ENCODE assay signal across 9 cellular contexts in genomic region chr14:51884086-51884927, GRCh38. TPM values are rescaled to one million over a fixed set of nuclear protein-coding genes. Genes with fewer than 3 reads are reported as not detected.
DNase-seq lines count a peak whose midpoint lies in the region; ATAC-seq and TF ChIP-seq lines count a peak whose summit lies in the region.
"Had no signal": no experiment of that assay in that cellular context is flagged by ENCODE, and none has a peak within 500 bp of the region (broad histone marks: within the 10 kb centered on the region; RNA-seq: fewer than 3 reads in every experiment).

No MANE protein-coding gene starts in this region.

- no peaks in the 10 kb centered on the region for H3K27me3 ChIP-seq in testis
- H3K27me3 ChIP-seq in trophoblast cell (ENCODE audit: insufficient read depth, low read length) = no peaks in the 10 kb centered on the region

- H3K36me3 Mint-ChIP-seq in immature natural killer cell = peaks cover 0 to 25% (median 11%) of the 10 kb centered on the region in 3 donors

- DNase-seq in GM10248 (ENCODE audit: extremely low spot score) = peak; percentile 25
- DNase-seq in SK-N-DZ (ENCODE audit: low spot score) = peak; percentile 90
- peak; percentile 46 to 61 (median 59) for DNase-seq in immature natural killer cell
- no peak for DNase-seq in NCI-H345 treated with DMSO at 0.1 percent for 48 hours (lab: John Stamatoyannopoulos, UW; ENCODE audit: unreplicated experiment)
- DNase-seq in testis = no peak
- DNase-seq in HuH-7 (ENCODE audit: low spot score) = no peak
- DNase-seq in trophoblast cell = no peak

- H3K9me3 Mint-ChIP-seq in immature natural killer cell = no peaks in the 10 kb centered on the region

- no peak overlapping the region for H3K23ac ChIP-seq in trophoblast cell (ENCODE audit: low read length)

- TF ChIP-seq CTCF in GM10248 (IDR thresholded peaks at IDR 0.05; ENCODE audit: control extremely low read depth, extremely low read depth, low read depth, missing control alignments) (no peak), testis (IDR thresholded peaks at IDR 0.05) (no peak)

- H4K91ac ChIP-seq in trophoblast cell (ENCODE audit: low read depth, low read length) = no peak overlapping the region

- no peaks in the 10 kb centered on the region for H3K79me2 ChIP-seq in trophoblast cell (ENCODE audit: control insufficient read depth, insufficient read depth, low read length, poor library complexity)

- H3K27ac ChIP-seq in testis (no peak overlapping the region), trophoblast cell (ENCODE audit: low read depth, low read length) (no peak overlapping the region)

- H3K14ac ChIP-seq in trophoblast cell (ENCODE audit: low read length) = no peak overlapping the region

- H2BK120ac ChIP-seq in trophoblast cell (ENCODE audit: insufficient read depth, low read length, poor library complexity) = no peak overlapping the region

- WGBS in testis, 2 donors = 60 to 67% methylated on average over 7 of the region's 7 CpGs
- WGBS in trophoblast cell (ENCODE audit: extremely low coverage, insufficient coverage, insufficient read length) = no CpG with 5 or more reads among the region's 7 CpGs

- H3K4ac ChIP-seq in trophoblast cell (ENCODE audit: low read depth, low read length) = no peak overlapping the region

- H3K4me2 ChIP-seq in trophoblast cell (ENCODE audit: low read length) = no peak overlapping the region

- H4K12ac ChIP-seq in trophoblast cell (ENCODE audit: low read depth, low read length) = no peak overlapping the region

- CTCF ChIA-PET in GM10248 (lab: Yijun Ruan, JAX) = interaction anchor here (1.1 to 4.1 kb wide), 7 partner anchors 11 to 95 kb away, joined by 3 to 16 read pairs (median 4); no protein-coding TSS in a partner anchor

- H3K36me3 ChIP-seq in testis (ENCODE audit: low read depth, missing control alignments) (no peaks in the 10 kb centered on the region), trophoblast cell (ENCODE audit: control insufficient read depth in 1 of 2, insufficient read depth in 2 of 2, low read length in 2 of 2) (no peaks in the 10 kb centered on the region)

- H3K9me3 ChIP-seq in testis = no peaks in the 10 kb centered on the region
- no peaks in the 10 kb centered on the region for H3K9me3 ChIP-seq in trophoblast cell (ENCODE audit: insufficient read depth, low read depth, low read length)

- H3K4me1 Mint-ChIP-seq in immature natural killer cell = peaks cover 86 to 95% of the 10 kb centered on the region in 2 donors

- H2BK12ac ChIP-seq in trophoblast cell (ENCODE audit: low read length) = no peak overlapping the region

- H3K27me3 Mint-ChIP-seq in immature natural killer cell (ENCODE audit: low read depth in 3 of 3) = peaks cover 5 to 31% (median 22%) of the 10 kb centered on the region in 3 donors

- no peak overlapping the region for H4K8ac ChIP-seq in trophoblast cell (ENCODE audit: low read depth, low read length)

- no peak overlapping the region for H2AK5ac ChIP-seq in trophoblast cell (ENCODE audit: low read length)

- POLR2A ChIA-PET in GM10248 (lab: Yijun Ruan, JAX) = interaction anchor here (1.1 kb wide), 1 partner anchor 17 kb away, joined by 3 read pairs; no protein-coding TSS in a partner anchor

- no peak for TF ChIP-seq POLR2A in testis (IDR thresholded peaks at IDR 0.05)

- H3K4me3 ChIP-seq in testis (no peak overlapping the region), trophoblast cell (ENCODE audit: low read depth, low read length) (no peak overlapping the region)

- no peaks in the 10 kb centered on the region for H3K79me1 ChIP-seq in trophoblast cell (ENCODE audit: low read length)

- H3K18ac ChIP-seq in trophoblast cell (ENCODE audit: low read length) = no peak overlapping the region

- H3K9ac ChIP-seq in trophoblast cell (ENCODE audit: low read length) = no peak overlapping the region

- peak; percentile 53 for ATAC-seq in HG02623 (IDR thresholded peaks at IDR 0.05; ENCODE audit: unreplicated experiment)

- peak overlapping the region; percentile 90 to 97 (median 96) for H3K27ac Mint-ChIP-seq in immature natural killer cell

- H3K4me1 ChIP-seq in testis (no peaks in the 10 kb centered on the region), trophoblast cell (ENCODE audit: control insufficient read depth in 1 of 2, insufficient read depth in 2 of 2, low read length in 2 of 2) (no peaks in the 10 kb centered on the region)

- peak overlapping the region; percentile 66 to 88 (median 78) for H3K4me3 Mint-ChIP-seq in immature natural killer cell

- intact Hi-C loops in testis (cut with DNase I; ENCODE audit: low total_unique reads) = no loop called here

- H2BK5ac ChIP-seq in trophoblast cell (ENCODE audit: low read depth, low read length, poor library complexity) = no peak overlapping the region

- H2AFZ ChIP-seq in trophoblast cell (ENCODE audit: insufficient read depth, low read length, poor library complexity) = no peak overlapping the region

RNA-seq across cellular contexts. Expression of gene GNG2, which starts 23.9 kb away (rescaled TPM):
- 24.7 and 30.0 TPM in 2 replicates for polyA plus RNA-seq in SK-N-DZ (2014; cell fraction: cytosol; rRNA removed)
- 7.7 and 10.0 TPM in 2 replicates for polyA plus RNA-seq in SK-N-DZ (2014; cell fraction: nucleus; rRNA removed)
- 100 to 1,000 TPM; 391 to 466 (median 462) TPM for polyA plus RNA-seq in immature natural killer cell
- 100 to 1,000 TPM; 248 to 312 TPM for total RNA-seq in testis
- 250 TPM for polyA plus RNA-seq in testis (ENCODE audit: insufficient read depth, low read depth, low replicate concordance)
- 0.92 and 0.93 TPM in 2 replicates for polyA plus RNA-seq in trophoblast cell (2013)
- total RNA-seq: NCI-H460 had no signal

Comparison
In these comparisons a context has a peak if more than half of its experiments do, and no peak if none do; other contexts are left out.
1. DNase-seq: peak in GM10248 (single experiment), SK-N-DZ (single experiment) and immature natural killer cell (3 of 3); none in NCI-H345 treated with DMSO at 0.1 percent for 48 hours (single experiment), testis (single experiment), HuH-7 (single experiment) and trophoblast cell (0 of 2).